Comparison of ENCODE assay signal across 12 cellular contexts in the genomic region with DNA sequence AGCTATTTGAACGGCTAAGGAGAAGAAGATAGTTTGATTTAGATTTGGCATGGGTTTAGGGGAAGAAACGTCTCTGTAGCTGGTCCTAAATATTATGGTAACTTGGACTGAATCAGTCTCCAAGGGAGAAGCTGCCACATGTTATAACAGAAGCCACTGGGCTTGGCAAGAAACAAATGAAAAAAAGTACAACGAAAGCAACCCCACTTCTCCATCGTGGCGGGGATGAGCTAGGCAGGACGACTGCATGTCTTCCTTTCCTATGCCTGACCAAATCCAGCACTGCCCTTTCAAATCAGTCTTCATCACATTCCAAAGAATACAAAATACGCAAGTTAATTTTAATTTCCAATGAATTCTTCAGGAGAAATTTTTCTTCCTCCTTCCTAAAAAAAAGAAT.
A peak's percentile ranks its signal among the peaks of the same experiment; 100 is the strongest.
DNase-seq lines count a peak whose midpoint lies in the region; ATAC-seq and TF ChIP-seq lines count a peak whose summit lies in the region.
"Had no signal": no experiment of that assay in that cellular context is flagged by ENCODE, and none has a peak within 500 bp of the region (broad histone marks: within the 10 kb centered on the region; RNA-seq: fewer than 3 reads in every experiment).

No MANE protein-coding gene starts in this region.

- no peaks in the 10 kb centered on the region for H3K9me3 Mint-ChIP-seq in naive B cell

- H3K9me3 ChIP-seq in right atrium auricular region (no peaks in the 10 kb centered on the region), MM.1S (replicated peaks; ENCODE audit: insufficient read depth, low read length) (no peaks in the 10 kb centered on the region)
- H3K9me3 ChIP-seq: BE2C had no signal

- ATAC-seq in Right ventricle myocardium inferior (no peak), naive B cell (ENCODE audit: low read depth in 2 of 2) (no peak), GM21576 (IDR thresholded peaks at IDR 0.05; ENCODE audit: unreplicated experiment) (no peak), GM18519 (IDR thresholded peaks at IDR 0.05; ENCODE audit: low FRiP score, unreplicated experiment) (no peak)

- H3K4me3 Mint-ChIP-seq in naive B cell, result peak overlapping the region in 1 of 8 donors; percentile 27

- peaks cover 0 to 19% of the 10 kb centered on the region in 2 donors for H3K36me3 Mint-ChIP-seq in naive B cell

- peaks cover 12% of the 10 kb centered on the region; the same call in 1 of the 2 replicates for H4K20me1 ChIP-seq in MM.1S (ENCODE audit: insufficient read depth, low read length)

- no peak overlapping the region for H2AFZ ChIP-seq in MM.1S (ENCODE audit: low read length)

- TF ChIP-seq CTCF in right atrium auricular region (IDR thresholded peaks at IDR 0.05) (no peak), astrocyte of the spinal cord (IDR thresholded peaks at IDR 0.05; ENCODE audit: low read depth, low read length) (no peak), MM.1S (IDR thresholded peaks at IDR 0.05; ENCODE audit: low read length) (no peak)

- no peaks in the 10 kb centered on the region for H3K9me2 ChIP-seq in MM.1S (replicated peaks; ENCODE audit: insufficient read depth, low read length)

- peak overlapping the region; percentile 73 to 93 (median 92) for H3K27ac Mint-ChIP-seq in naive B cell

- DNase-seq in right atrium auricular region (ENCODE audit: low spot score), result no peak
- no peak for DNase-seq in Right ventricle myocardium inferior (ENCODE audit: missing footprints)
- DNase-seq in astrocyte of the spinal cord (ENCODE audit: low read depth, low spot score), result peak; percentile 28
- DNase-seq in naive B cell, result no peak
- no peak for DNase-seq in MM.1S
- no peak for DNase-seq in stimulated activated CD4-positive, alpha-beta T cell treated with anti-CD3 and anti-CD28 coated beads, Interleukin-2, amount 100 ng/mL, for 48 hours
- DNase-seq: BE2C, Kasumi-1, kidney, NCI-H526 had no signal

- intact Hi-C loops in Right ventricle myocardium inferior (cut with DNase I), result no loop called here

- H3K27ac ChIP-seq in right atrium auricular region (peak overlapping the region; percentile 18 to 45), MM.1S (ENCODE audit: low read length) (no peak overlapping the region)

- peaks cover 0 to 44% of the 10 kb centered on the region in 2 donors for H3K4me1 ChIP-seq in right atrium auricular region
- no peaks in the 10 kb centered on the region for H3K4me1 ChIP-seq in MM.1S (ENCODE audit: low read length)
- H3K4me1 ChIP-seq: BE2C had no signal

- H3K4me3 ChIP-seq in right atrium auricular region (no peak overlapping the region), astrocyte of the spinal cord (ENCODE audit: low read depth, low read length) (no peak overlapping the region), MM.1S (ENCODE audit: low read length) (no peak overlapping the region)

- in situ Hi-C loops in astrocyte of the spinal cord (cut with HindIII; ENCODE audit: low sequenced_read_pairs), result no loop called here

- H3K79me2 ChIP-seq in MM.1S (ENCODE audit: low read length), result peaks cover 93% of the 10 kb centered on the region

- H3K36me3 ChIP-seq in right atrium auricular region (peaks cover 15% of the 10 kb centered on the region), MM.1S (replicated peaks; ENCODE audit: insufficient read depth, low read length) (peaks cover 9% of the 10 kb centered on the region; the same call in 1 of the 2 replicates)
- H3K36me3 ChIP-seq: BE2C had no signal

- H3K9ac ChIP-seq in MM.1S (ENCODE audit: low read length), result no peak overlapping the region

- no peak overlapping the region for H3K4me2 ChIP-seq in MM.1S (ENCODE audit: low read depth, low read length)

- H3K27me3 Mint-ChIP-seq in naive B cell, result no peaks in the 10 kb centered on the region

- H3F3A ChIP-seq in MM.1S (ENCODE audit: insufficient read depth, low read length), result no peaks in the 10 kb centered on the region

- H3K27me3 ChIP-seq in right atrium auricular region (no peaks in the 10 kb centered on the region), MM.1S (replicated peaks; ENCODE audit: insufficient read depth, low read length) (no peaks in the 10 kb centered on the region)
- H3K27me3 ChIP-seq: BE2C had no signal

- peaks cover 52 to 76% (median 60%) of the 10 kb centered on the region in 3 donors for H3K4me1 Mint-ChIP-seq in naive B cell
